Comparison of ENCODE assay signal across 17 cellular contexts in genomic region chr15:88395241-88395640, GRCh38.
DNase-seq lines count a peak whose midpoint lies in the region; ATAC-seq and TF ChIP-seq lines count a peak whose summit lies in the region.
"Had no signal": no experiment of that assay in that cellular context is flagged by ENCODE, and none has a peak within 500 bp of the region (broad histone marks: within the 10 kb centered on the region; RNA-seq: fewer than 3 reads in every experiment).

No MANE protein-coding gene starts in this region.

- in situ Hi-C loops in IMR-90 (cut with MboI; ENCODE audit: low sequenced_read_pairs) = no loop called here

- no peak overlapping the region for H3K56ac ChIP-seq in IMR-90 (ENCODE audit: extremely low read depth, insufficient read depth, low read length)

- H3K4me3 Mint-ChIP-seq in activated CD8-positive, alpha-beta memory T cell treated with anti-CD3 and anti-CD28 coated beads, Interleukin-2, amount 10 ng/mL, durations not matched to agents 7 days and 5 days = no peak overlapping the region
- H3K4me3 Mint-ChIP-seq: B cell; CD4-positive, alpha-beta memory T cell had no signal

- BruUV-seq in IMR-90 (replicated peaks; lab: Mats Ljungman, UMichigan) = no TSS peak

- no peak overlapping the region for H3K4ac ChIP-seq in IMR-90 (ENCODE audit: low read depth, low read length)

- H3K4me1 ChIP-seq in IMR-90 (ENCODE audit: control insufficient read depth, insufficient read depth, low read length) = no peaks in the 10 kb centered on the region
- no peaks in the 10 kb centered on the region for H3K4me1 ChIP-seq in uterus

- intact Hi-C loops in IMR-90 (cut with micrococcal nuclease) (no loop called here), uterus (cut with DNase I; ENCODE audit: low total_unique reads) (no loop called here)

- H4K5ac ChIP-seq in IMR-90 (ENCODE audit: low read depth, low read length) = no peak overlapping the region

- peak; percentile 7 for DNase-seq in activated CD8-positive, alpha-beta memory T cell treated with anti-CD3 and anti-CD28 coated beads, Interleukin-2, amount 50 U/mL, for 48 hours
- DNase-seq in activated CD8-positive, alpha-beta memory T cell treated with anti-CD3 and anti-CD28 coated beads, Interleukin-2, amount 10 ng/mL, durations not matched to agents 7 days and 5 days = no peak
- DNase-seq in IMR-90 (no peak), islet precursor cell (peak; percentile 7), uterus (no peak), GM10266 (ENCODE audit: extremely low spot score) (no peak)
- DNase-seq: 8988T; CD4-positive, alpha-beta memory T cell; NCI-H1417 treated with DMSO at 0.1 percent for 48 hours; NCI-H187 treated with DMSO at 0.1 percent for 48 hours; NCI-H2227 treated with DMSO at 0.1 percent for 48 hours; NCI-H510A treated with DMSO at 0.1 percent for 48 hours; NCI-H82 had no signal

- H4K20me1 ChIP-seq in IMR-90 (ENCODE audit: insufficient read depth, low read length) = no peaks in the 10 kb centered on the region

- POLR2A ChIA-PET in IMR-90 (lab: Charles Lee; ENCODE audit: unreplicated experiment) = no interaction called here

- no peak for TF ChIP-seq POLR2A in IMR-90 (IDR thresholded peaks at IDR 0.05; ENCODE audit: low read depth, low read length)
- no peak for TF ChIP-seq POLR2A in uterus (IDR thresholded peaks at IDR 0.05)

- H2AK5ac ChIP-seq in IMR-90 (ENCODE audit: low read depth, low read length) = no peak overlapping the region

- H3K27me3 Mint-ChIP-seq in activated CD8-positive, alpha-beta memory T cell treated with anti-CD3 and anti-CD28 coated beads, Interleukin-2, amount 10 ng/mL, durations not matched to agents 7 days and 5 days = peaks cover 23% of the 10 kb centered on the region
- H3K27me3 Mint-ChIP-seq: B cell had no signal

- no peak overlapping the region for H3K23ac ChIP-seq in IMR-90 (ENCODE audit: low read depth, low read length)

- no peak overlapping the region for H3K27ac Mint-ChIP-seq in activated CD8-positive, alpha-beta memory T cell treated with anti-CD3 and anti-CD28 coated beads, Interleukin-2, amount 10 ng/mL, durations not matched to agents 7 days and 5 days
- H3K27ac Mint-ChIP-seq: B cell; CD4-positive, alpha-beta memory T cell had no signal

- no peaks in the 10 kb centered on the region for H3K36me3 ChIP-seq in IMR-90 (ENCODE audit: control insufficient read depth, insufficient read depth, low read length)
- H3K36me3 ChIP-seq in uterus = no peaks in the 10 kb centered on the region

- no peak for ATAC-seq in activated CD8-positive, alpha-beta memory T cell treated with anti-CD3 and anti-CD28 coated beads, Interleukin-2, amount 10 ng/mL, durations not matched to agents 7 days and 5 days
- no peak for ATAC-seq in IMR-90 (ENCODE audit: low read depth)
- ATAC-seq in HG02763 (IDR thresholded peaks at IDR 0.05; ENCODE audit: unreplicated experiment) = no peak
- no peak for ATAC-seq in SK-N-SH treated with all-trans-retinoic acid at 6 μM for 48 hours

- dilution Hi-C loops in IMR-90 (cut with HindIII; ENCODE audit: low sequenced_read_pairs, unreplicated experiment) = no loop called here

- H3K27ac ChIP-seq in IMR-90 (ENCODE audit: insufficient read depth, low read length) (no peak overlapping the region), uterus (peak overlapping the region; percentile 40 to 58)
- H3K27ac ChIP-seq: KMS-11 had no signal

- H3K18ac ChIP-seq in IMR-90 (ENCODE audit: low read depth, low read length) = no peak overlapping the region

- H3K14ac ChIP-seq in IMR-90 (replicated peaks; ENCODE audit: low read depth, low read length) = no peak overlapping the region

- H3K9ac ChIP-seq in IMR-90 (ENCODE audit: low read depth, low read length) = no peak overlapping the region
- H3K9ac ChIP-seq: KMS-11 had no signal

- H3K9me1 ChIP-seq in IMR-90 (ENCODE audit: insufficient read depth, low read length) = no peaks in the 10 kb centered on the region

- H4K8ac ChIP-seq in IMR-90 (ENCODE audit: low read depth in 2 of 2, low read length in 2 of 2) = no peak overlapping the region

- H3K4me3 ChIP-seq in IMR-90 (ENCODE audit: insufficient read depth, low read depth, low read length) = no peak overlapping the region
- H3K4me3 ChIP-seq in uterus = no peak overlapping the region

- H2BK15ac ChIP-seq in IMR-90 (ENCODE audit: low read depth, low read length) = no peak overlapping the region

- no peak overlapping the region for H2BK5ac ChIP-seq in IMR-90 (ENCODE audit: low read depth, low read length, poor library complexity, severe bottlenecking)

- TF ChIP-seq RAD21 in IMR-90 (IDR thresholded peaks at IDR 0.05; ENCODE audit: low read length) = no peak

- TF ChIP-seq CTCF in IMR-90 (conservative IDR thresholded peaks at IDR 0.05; ENCODE audit: low read depth, low read length) (no peak), uterus (IDR thresholded peaks at IDR 0.05) (no peak), GM10266 (IDR thresholded peaks at IDR 0.05; ENCODE audit: control insufficient read depth, insufficient read depth, low read depth, missing control alignments) (no peak)

- H2BK20ac ChIP-seq in IMR-90 (ENCODE audit: low read depth, low read length) = no peak overlapping the region

- no peaks in the 10 kb centered on the region for H3K36me3 Mint-ChIP-seq in activated CD8-positive, alpha-beta memory T cell treated with anti-CD3 and anti-CD28 coated beads, Interleukin-2, amount 10 ng/mL, durations not matched to agents 7 days and 5 days
- H3K36me3 Mint-ChIP-seq: CD4-positive, alpha-beta memory T cell had no signal

- no peak overlapping the region for H4K91ac ChIP-seq in IMR-90 (ENCODE audit: insufficient read depth, low read depth, low read length)

- no CpG with 5 or more reads among the region's 7 CpGs for WGBS in IMR-90 (ENCODE audit: extremely low coverage in 2 of 2, insufficient read length in 1 of 2), 2 experiments

- no peaks in the 10 kb centered on the region for H3K9me3 Mint-ChIP-seq in activated CD8-positive, alpha-beta memory T cell treated with anti-CD3 and anti-CD28 coated beads, Interleukin-2, amount 10 ng/mL, durations not matched to agents 7 days and 5 days (ENCODE audit: low read depth)

- no peaks in the 10 kb centered on the region for H3K79me1 ChIP-seq in IMR-90 (ENCODE audit: low read depth in 1 of 2, low read length in 2 of 2)

- H3K4me2 ChIP-seq in IMR-90 (ENCODE audit: low read depth, low read length) = no peak overlapping the region
- H3K4me2 ChIP-seq: KMS-11 had no signal

- CTCF ChIA-PET in activated CD8-positive, alpha-beta memory T cell treated with anti-CD3 and anti-CD28 coated beads, Interleukin-2, amount 10 ng/mL, durations not matched to agents 7 days and 5 days (lab: Charles Lee) = no interaction called here
- CTCF ChIA-PET in IMR-90 (lab: Yijun Ruan, JAX) = no interaction called here

- H3K9me3 ChIP-seq in IMR-90 (ENCODE audit: control insufficient read depth, insufficient read depth, low read length) (no peaks in the 10 kb centered on the region; the same call in 1 of the 2 replicates), uterus (no peaks in the 10 kb centered on the region)

- no peaks in the 10 kb centered on the region for H3K4me1 Mint-ChIP-seq in activated CD8-positive, alpha-beta memory T cell treated with anti-CD3 and anti-CD28 coated beads, Interleukin-2, amount 10 ng/mL, durations not matched to agents 7 days and 5 days
- H3K4me1 Mint-ChIP-seq: CD4-positive, alpha-beta memory T cell had no signal

- no peak overlapping the region for H2BK120ac ChIP-seq in IMR-90 (ENCODE audit: low read depth, low read length)

- H3K27me3 ChIP-seq in IMR-90 (ENCODE audit: control insufficient read depth, insufficient read depth, low read length) (no peaks in the 10 kb centered on the region; the same call in 1 of the 2 replicates), uterus (no peaks in the 10 kb centered on the region)

- no peak overlapping the region for H2AK9ac ChIP-seq in IMR-90 (replicated peaks; ENCODE audit: low read depth, low read length, poor library complexity)

- H2AFZ ChIP-seq in IMR-90 (replicated peaks; ENCODE audit: low read length, poor library complexity) = peak overlapping the region; percentile 16

TF ChIP-seq in IMR-90, 13 proteins besides CTCF, POLR2A, EP300 and RAD21:
- TF ChIP-seq USF2 (IDR thresholded peaks at IDR 0.05; ENCODE audit: low read depth, low read length) (no peak), MXI1 (IDR thresholded peaks at IDR 0.05; ENCODE audit: borderline replicate concordance, low read depth, low read length) (no peak), RFX5 (IDR thresholded peaks at IDR 0.05; ENCODE audit: low read depth, low read length) (no peak), MAZ (IDR thresholded peaks at IDR 0.05; ENCODE audit: borderline replicate concordance, low read depth, low read length) (no peak), CEBPB (IDR thresholded peaks at IDR 0.05; ENCODE audit: low read depth, low read length) (no peak), RCOR1 (IDR thresholded peaks at IDR 0.05; ENCODE audit: insufficient replicate concordance, low read length) (no peak)
TF ChIP-seq in IMR-90: peak in this region for 0.

TF ChIP-seq in SK-N-SH treated with all-trans-retinoic acid at 6 μM for 48 hours, 23 proteins besides CTCF, POLR2A, EP300 and RAD21:
- TF ChIP-seq ZNF70 (CRISPR knock-in tag; IDR thresholded peaks at IDR 0.05) (no peak), ESRRG (CRISPR knock-in tag; IDR thresholded peaks at IDR 0.05) (no peak), BACH2 (CRISPR knock-in tag; IDR thresholded peaks at IDR 0.05; ENCODE audit: borderline replicate concordance) (no peak), ZFP30 (CRISPR knock-in tag; IDR thresholded peaks at IDR 0.05) (no peak)

Comparison
In these comparisons a context has a peak if more than half of its experiments do, and no peak if none do; other contexts are left out.
1. DNase-seq: peak in activated CD8-positive, alpha-beta memory T cell treated with anti-CD3 and anti-CD28 coated beads, Interleukin-2, amount 50 U/mL, for 48 hours (single experiment) and islet precursor cell (single experiment); none in activated CD8-positive, alpha-beta memory T cell treated with anti-CD3 and anti-CD28 coated beads, Interleukin-2, amount 10 ng/mL, durations not matched to agents 7 days and 5 days (single experiment), IMR-90 (single experiment), uterus (0 of 2) and GM10266 (single experiment).